ENCODE assay signal across 7 cellular contexts in genomic region chr9:117413346-117414219, GRCh38. TPM values are rescaled to one million over a fixed set of nuclear protein-coding genes. Genes with fewer than 3 reads are reported as not detected.
DNase-seq lines count a peak whose midpoint lies in the region; ATAC-seq and TF ChIP-seq lines count a peak whose summit lies in the region.

No MANE protein-coding gene starts in this region.

- H3K27ac ChIP-seq in H9 (ENCODE audit: insufficient read length, low read depth, low read length), result no peak overlapping the region
- no peak overlapping the region for H3K27ac ChIP-seq in iPS-20b (ENCODE audit: low read length)
- no peak overlapping the region for H3K27ac ChIP-seq in stomach smooth muscle (ENCODE audit: low read length)

- H3K36me3 Mint-ChIP-seq in H9 (ENCODE audit: insufficient read depth in 1 of 3, low read depth in 3 of 3), result peaks cover 0 to 4% (median 0%) of the 10 kb centered on the region in 3 experiments; a peak in 2 of 7 replicates

- H4K20me1 ChIP-seq in H9 (ENCODE audit: control insufficient read depth, insufficient read depth, insufficient read length), result no peaks in the 10 kb centered on the region

- peak; percentile 31; the same call in 2 of the 3 replicates for TF ChIP-seq CTCF in H9 (conservative IDR thresholded peaks at IDR 0.05)

- H3K4ac ChIP-seq in H9 (ENCODE audit: low read depth, low read length), result no peak overlapping the region

- no peak overlapping the region for H2BK5ac ChIP-seq in H9 (ENCODE audit: insufficient read length, low read length)

- H3K56ac ChIP-seq in H9 (ENCODE audit: insufficient read length, low read depth, low read length), result no peak overlapping the region

- H3K18ac ChIP-seq in H9 (ENCODE audit: insufficient read length, low read depth, low read length), result no peak overlapping the region

- H2BK20ac ChIP-seq in H9 (ENCODE audit: low read depth, low read length, poor library complexity, severe bottlenecking), result no peak overlapping the region

- H3K23ac ChIP-seq in H9 (ENCODE audit: insufficient read length, low read depth, low read length), result no peak overlapping the region

- no peak overlapping the region for H3T11ph ChIP-seq in H9 (ENCODE audit: low read length)

- H2AK5ac ChIP-seq in H9 (ENCODE audit: insufficient read length, low read length), result no peak overlapping the region

- 0 out of 2 replicates have a peak, but pooled peaks cover 2% of the 10 kb centered on the region for H3K4me1 ChIP-seq in H9 (ENCODE audit: insufficient read depth, low read length)
- H3K4me1 ChIP-seq in iPS-20b (ENCODE audit: insufficient read depth, low read length), result peaks cover 7% of the 10 kb centered on the region; the same call in 1 of the 2 replicates
- H3K4me1 ChIP-seq in stomach smooth muscle (ENCODE audit: control insufficient read depth, insufficient read depth, low read length), result peaks cover 19% of the 10 kb centered on the region

- H3K4me1 Mint-ChIP-seq in H9, result peaks cover 14 to 21% of the 10 kb centered on the region in 2 experiments

- no peak overlapping the region for H2BK15ac ChIP-seq in H9 (ENCODE audit: low read depth, low read length)

- WGBS in H9 (ENCODE audit: extremely low coverage, insufficient read length, low lambda C conversion rate), result no CpG with 5 or more reads among the region's 51 CpGs

- peak overlapping the region; percentile 72 for H3K4me3 ChIP-seq in iPS-20b (ENCODE audit: low read length)
- peak overlapping the region; percentile 50 to 60 for H3K4me3 ChIP-seq in stomach smooth muscle (ENCODE audit: low read length in 2 of 2)

- H3K27me3 ChIP-seq in H9 (ENCODE audit: insufficient read depth, low read length), result peaks cover 46% of the 10 kb centered on the region
- peaks cover 66% of the 10 kb centered on the region for H3K27me3 ChIP-seq in iPS-20b (ENCODE audit: insufficient read depth, low read length)
- H3K27me3 ChIP-seq in stomach smooth muscle (ENCODE audit: control insufficient read depth in 1 of 2, insufficient read depth in 2 of 2, low read length in 2 of 2), result peaks cover 43 to 44% of the 10 kb centered on the region in 2 donors

- H4K8ac ChIP-seq in H9 (replicated peaks; ENCODE audit: insufficient read length, low read depth, low read length), result no peak overlapping the region

- no peak overlapping the region for H2BK120ac ChIP-seq in H9 (ENCODE audit: low read depth, low read length, poor library complexity, severe bottlenecking)

- DNase-seq in H9 (peak; percentile 60), NCI-H82 treated with DMSO at 0.1 percent for 48 hours (lab: John Stamatoyannopoulos, UW; ENCODE audit: unreplicated experiment) (peak; percentile 14), RKO (ENCODE audit: low spot score) (no peak)
- no peak for DNase-seq in activated effector memory CD4-positive, alpha-beta T cell treated with Interleukin-2 at 50 U/mL for 16 hours

- peak overlapping the region; percentile 73 for H3K4me2 ChIP-seq in H9 (ENCODE audit: insufficient read depth, insufficient read length, low read length)

- no peak overlapping the region for H2AFZ ChIP-seq in H9 (ENCODE audit: low read length)

- H3K9me3 Mint-ChIP-seq in H9, result no peaks in the 10 kb centered on the region; a peak in 1 of 5 replicates

- no peaks in the 10 kb centered on the region for H3K79me1 ChIP-seq in H9 (ENCODE audit: insufficient read depth, low read depth, low read length, poor library complexity, severe bottlenecking)

- no peak overlapping the region for H4K5ac ChIP-seq in H9 (ENCODE audit: insufficient read length, low read depth, low read length)

- no peak overlapping the region for H4K91ac ChIP-seq in H9 (ENCODE audit: insufficient read length, low read depth, low read length)

- peak overlapping the region in 1 of 3 experiments; percentile 50; a peak in 1 of 7 replicates for H3K27ac Mint-ChIP-seq in H9

- ATAC-seq in HG02852 (IDR thresholded peaks at IDR 0.05; ENCODE audit: unreplicated experiment), result no peak

- H3K79me2 ChIP-seq in H9 (ENCODE audit: insufficient read depth, low read length), result no peaks in the 10 kb centered on the region

- H3K9ac ChIP-seq in H9 (ENCODE audit: extremely low read depth, insufficient read length, low read length) (no peak overlapping the region), iPS-20b (ENCODE audit: low read depth, low read length) (peak overlapping the region; percentile 60; the same call in 1 of the 2 replicates), stomach smooth muscle (ENCODE audit: low read length in 2 of 2) (no peak overlapping the region)

- no peak overlapping the region for H2BK12ac ChIP-seq in H9 (ENCODE audit: insufficient read length, low read depth, low read length)

- H3K4me3 Mint-ChIP-seq in H9, result peak overlapping the region in 1 of 2 experiments; percentile 91; a peak in 4 of 5 replicates

- H3K36me3 ChIP-seq in iPS-20b (ENCODE audit: insufficient read depth, low read depth, low read length) (no peaks in the 10 kb centered on the region), stomach smooth muscle (ENCODE audit: control insufficient read depth in 2 of 2, insufficient read depth in 2 of 2, low read length in 2 of 2) (no peaks in the 10 kb centered on the region)

- peaks cover 35% of the 10 kb centered on the region for H3K27me3 Mint-ChIP-seq in H9 (ENCODE audit: low read depth)

- no peak overlapping the region for H3K14ac ChIP-seq in H9 (ENCODE audit: insufficient read depth, low read length)

- H3K9me3 ChIP-seq in H9 (ENCODE audit: control insufficient read depth, low read depth, low read length) (no peaks in the 10 kb centered on the region), iPS-20b (ENCODE audit: insufficient read depth, low read depth, low read length) (no peaks in the 10 kb centered on the region), stomach smooth muscle (ENCODE audit: control insufficient read depth in 2 of 2, low read length in 2 of 2) (no peaks in the 10 kb centered on the region)

- H3K23me2 ChIP-seq in H9 (ENCODE audit: insufficient read length, low read depth, low read length, poor library complexity, severe bottlenecking), result peaks cover 21% of the 10 kb centered on the region

RNA-seq across cellular contexts. Expression of gene ASTN2, which starts 1.3 kb away (rescaled TPM):
- total RNA-seq in H9 (2021), result 9.7 and 10.1 TPM in 2 replicates

Comparison
In these comparisons a context has a peak if more than half of its experiments do, and no peak if none do; other contexts are left out.
1. DNase-seq: peak in H9 (single experiment) and NCI-H82 treated with DMSO at 0.1 percent for 48 hours (single experiment); none in activated effector memory CD4-positive, alpha-beta T cell treated with Interleukin-2 at 50 U/mL for 16 hours (single experiment) and RKO (single experiment).